In the genomic region with DNA sequence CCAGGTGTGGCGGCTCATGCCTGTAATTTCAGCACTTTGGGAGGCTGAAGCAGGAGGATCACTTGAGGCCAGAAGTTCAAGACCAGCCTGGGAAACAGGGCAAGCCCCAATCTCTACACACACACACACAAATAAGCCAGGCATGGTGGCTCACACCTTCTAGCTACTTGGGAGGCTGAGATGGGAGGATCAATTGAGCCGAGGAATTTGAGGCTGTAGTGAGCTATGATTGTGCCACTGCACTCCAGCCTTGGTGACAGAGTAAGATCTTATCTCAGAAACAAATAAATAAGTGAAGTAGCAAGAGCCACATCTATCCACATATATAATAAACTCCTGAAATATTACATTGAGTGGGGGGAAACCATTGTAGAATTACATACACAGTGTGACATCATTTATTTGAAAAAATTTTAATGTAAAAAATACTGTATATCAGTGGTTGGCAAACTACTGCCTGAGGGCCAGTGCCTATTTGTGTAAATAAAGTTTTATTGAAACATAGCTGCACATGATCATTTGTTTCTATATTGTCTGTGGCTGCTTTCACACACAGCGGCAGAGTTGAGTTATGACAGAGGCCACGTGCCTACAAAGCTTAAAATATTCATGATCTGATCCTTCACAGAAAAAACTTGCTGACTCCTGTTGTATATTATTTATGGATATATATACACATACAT, we compare ENCODE assay signal across 25 cellular contexts. TPM values are rescaled to one million over a fixed set of nuclear protein-coding genes. Genes with fewer than 3 reads are reported as not detected.
DNase-seq lines count a peak whose midpoint lies in the region; ATAC-seq, FAIRE-seq and TF ChIP-seq lines count a peak whose summit lies in the region.
"Had no signal": no experiment of that assay in that cellular context is flagged by ENCODE, and none has a peak within 500 bp of the region (broad histone marks: within the 10 kb centered on the region; RNA-seq: fewer than 3 reads in every experiment).

No MANE protein-coding gene starts in this region.

- FAIRE-seq in K562 (lab: Jason Lieb, UNC): no peak
- FAIRE-seq: A204.1, GM12891, GM19239 had no signal

- in situ Hi-C loops in K562 (cut with MboI): loop anchor here (25.0 kb wide), 1 partner anchor 248 kb away; no protein-coding TSS in a partner anchor

- intact Hi-C loops in K562 (cut with micrococcal nuclease): no loop called here

- H3K4me1 Mint-ChIP-seq in nephron: peaks cover 34% of the 10 kb centered on the region
- H3K4me1 Mint-ChIP-seq: CD14-positive monocyte; CD4-positive, alpha-beta memory T cell; CD4-positive, CD25-positive, alpha-beta regulatory T cell; CD8-positive, alpha-beta memory T cell had no signal

- H4K20me1 ChIP-seq in K562 (replicated peaks; ENCODE audit: control insufficient read depth, insufficient read depth, low read length): no peaks in the 10 kb centered on the region
- H4K20me1 ChIP-seq: BLaER1 had no signal

- H3K27me3 Mint-ChIP-seq in nephron (ENCODE audit: low read depth): peaks cover 18% of the 10 kb centered on the region

- no peak overlapping the region for H3K4me3 Mint-ChIP-seq in nephron
- H3K4me3 Mint-ChIP-seq: CD14-positive monocyte; CD4-positive, alpha-beta memory T cell; CD4-positive, CD25-positive, alpha-beta regulatory T cell; CD8-positive, alpha-beta memory T cell had no signal

- no peaks in the 10 kb centered on the region for H3K79me2 ChIP-seq in K562 (ENCODE audit: control insufficient read depth, insufficient read depth, low read length)

- no peak for TF ChIP-seq RAD21 in K562 (CRISPR knock-in tag; conservative IDR thresholded peaks at IDR 0.05 in 1 of 2, IDR thresholded peaks at IDR 0.05 in 1 of 2)

- no peak for TF ChIP-seq EP300 in K562 (IDR thresholded peaks at IDR 0.05; ENCODE audit: low read length)

- no peak for ATAC-seq in K562
- ATAC-seq in GM21367 (IDR thresholded peaks at IDR 0.05; ENCODE audit: unreplicated experiment): no peak

- TF ChIP-seq POLR2A in K562 (conservative IDR thresholded peaks at IDR 0.05): no peak

- no peaks in the 10 kb centered on the region for H3K36me3 Mint-ChIP-seq in nephron (ENCODE audit: low read depth)
- H3K36me3 Mint-ChIP-seq: CD14-positive monocyte; CD4-positive, alpha-beta memory T cell; CD4-positive, CD25-positive, alpha-beta regulatory T cell; CD8-positive, alpha-beta memory T cell had no signal

- H3K4me1 ChIP-seq in K562 (replicated peaks in 1 of 2; ENCODE audit: control insufficient read depth in 2 of 2, insufficient read depth in 2 of 2, low read length in 2 of 2): no peaks in the 10 kb centered on the region; a peak in 1 of 5 replicates
- H3K4me1 ChIP-seq: BE2C had no signal

- DNase-seq in K562 (ENCODE audit: extremely low read depth in 1 of 4, low spot score in 3 of 4): no peak
- DNase-seq in NCI-H1417 (lab: John Stamatoyannopoulos, UW): no peak
- no peak for DNase-seq in activated CD4-positive, alpha-beta T cell treated with anti-CD3 and anti-CD28 coated beads for 1 hour
- DNase-seq: 8988T; ACHN; BE2C; C1 segment of cervical spinal cord; CD4-positive, alpha-beta memory T cell; CD4-positive, CD25-positive, alpha-beta regulatory T cell; CD8-positive, alpha-beta memory T cell; COR-L47; DMS 273 treated with DMSO at 0.1 percent for 48 hours; DMS153; DMS53; DMS79; DND-41; EL; GDM1 had no signal

- no peaks in the 10 kb centered on the region for H3K27me3 ChIP-seq in K562 (ENCODE audit: control insufficient read depth in 2 of 2, insufficient read depth in 2 of 2, low read length in 2 of 2)

- TF ChIP-seq CTCF in K562 (IDR thresholded peaks at IDR 0.05 in 2 of 3, conservative IDR thresholded peaks at IDR 0.05 in 1 of 3; ENCODE audit: insufficient read depth in 2 of 3, low read depth in 1 of 3, low read length in 3 of 3) (no peak), nephron (IDR thresholded peaks at IDR 0.05; ENCODE audit: unreplicated experiment in 3 of 3) (no peak)

- CTCF ChIA-PET in K562 (lab: Yijun Ruan, JAX; ENCODE audit: low intra/inter-chr PET ratio): no interaction called here

- no peaks in the 10 kb centered on the region for H3K9me1 ChIP-seq in K562 (ENCODE audit: control insufficient read depth, insufficient read depth, low read length)

- H3K27ac Mint-ChIP-seq in nephron: peak overlapping the region; percentile 21 to 71 (median 49)
- H3K27ac Mint-ChIP-seq: CD4-positive, alpha-beta memory T cell; CD4-positive, CD25-positive, alpha-beta regulatory T cell had no signal

- H2AFZ ChIP-seq in K562 (ENCODE audit: low read depth, low read length): no peak overlapping the region

- no peak overlapping the region for H3K9ac ChIP-seq in K562 (ENCODE audit: insufficient read depth in 1 of 2, low read depth in 2 of 2, low read length in 2 of 2)
- H3K9ac ChIP-seq: BLaER1 had no signal

- BruUV-seq in K562 (replicated peaks; lab: Mats Ljungman, UMichigan): no TSS peak

- no peak overlapping the region for H3K27ac ChIP-seq in K562 (ENCODE audit: extremely low read depth, low read depth, low read length)
- H3K27ac ChIP-seq: BLaER1 had no signal

- H3K4me2 ChIP-seq in K562 (ENCODE audit: insufficient read depth, low read length): no peak overlapping the region
- H3K4me2 ChIP-seq: BLaER1 had no signal

- H3K4me3 ChIP-seq in K562: no peak overlapping the region
- H3K4me3 ChIP-seq: BLaER1 had no signal

- no peaks in the 10 kb centered on the region for H3K36me3 ChIP-seq in K562 (ENCODE audit: control insufficient read depth, insufficient read depth, low read length)
- H3K36me3 ChIP-seq: BE2C, BLaER1 had no signal

- no peaks in the 10 kb centered on the region for H3K9me3 ChIP-seq in K562 (replicated peaks; ENCODE audit: control insufficient read depth, insufficient read depth, low read depth, low read length)
- H3K9me3 ChIP-seq: BE2C had no signal

- POLR2A ChIA-PET in K562 (lab: Yijun Ruan, JAX): no interaction called here

- 15% methylated on average over 4 of the region's 4 CpGs for WGBS in K562 (ENCODE audit: insufficient coverage, low coverage, missing lambda C conversion rate)

- H3K9me3 Mint-ChIP-seq in nephron: peaks cover 23% of the 10 kb centered on the region
- H3K9me3 Mint-ChIP-seq: CD8-positive, alpha-beta memory T cell had no signal

RNA-seq across cellular contexts. Expression of a gene that starts 54.7 kb away (rescaled TPM):
- 92.8 and 112 TPM in 2 replicates for total RNA-seq in K562 (2011; cell fraction: chromatin; rRNA removed; ENCODE audit: low replicate concordance)
- 40.5 and 45.3 TPM in 2 replicates for total RNA-seq in K562 (2011; cell fraction: nucleolus; rRNA removed)
- 58.2 and 65.3 TPM in 2 replicates for total RNA-seq in K562 (2011; cell fraction: nucleoplasm; rRNA removed)
- total RNA-seq in K562 (2014; rRNA removed) (16.6 and 17.2 TPM in 2 replicates), K562 (2014; rRNA removed; fragmentation: Illumina TruSeq; extraction: Trizol) (12.0 and 12.2 TPM in 2 replicates), K562 (2015; rRNA removed; fragmentation: Illumina TruSeq; extraction: Trizol) (19.0 and 20.8 TPM in 2 replicates), K562 (2021) (26.8 and 31.2 TPM in 2 replicates)
- polyA plus RNA-seq in K562 (2011; rRNA removed) (18.2 and 23.0 TPM in 2 replicates), K562 (2014; fragmentation: Illumina TruSeq; extraction: Trizol) (20.7 and 21.8 TPM in 2 replicates), K562 (2014; fragmentation: Nextera tagmentation; extraction: Ambion mirVana) (1 to 10 TPM; 2.1 to 2.5 TPM), K562 (2014; rRNA removed) (16.6 and 17.5 TPM in 2 replicates)
- polyA plus RNA-seq in K562 (2011; cell fraction: cytosol; rRNA removed): 7.8 and 12.7 TPM in 2 replicates
- 129 and 143 TPM in 2 replicates for polyA plus RNA-seq in K562 (2011; cell fraction: nucleus; rRNA removed)
- 19.3 and 20.6 TPM in 2 replicates for polyA plus RNA-seq in K562 (2012)
- 24.3 and 26.2 TPM in 2 replicates for polyA minus RNA-seq in K562 (2011; rRNA and poly(A)+ RNA removed)
- polyA minus RNA-seq in K562 (2011; cell fraction: cytosol; rRNA and poly(A)+ RNA removed): 8.5 and 13.3 TPM in 2 replicates
- 60.0 and 84.2 TPM in 2 replicates for polyA minus RNA-seq in K562 (2011; cell fraction: nucleus; rRNA and poly(A)+ RNA removed)
